1 cellular context compared by ENCODE assay signal in the genomic region with DNA sequence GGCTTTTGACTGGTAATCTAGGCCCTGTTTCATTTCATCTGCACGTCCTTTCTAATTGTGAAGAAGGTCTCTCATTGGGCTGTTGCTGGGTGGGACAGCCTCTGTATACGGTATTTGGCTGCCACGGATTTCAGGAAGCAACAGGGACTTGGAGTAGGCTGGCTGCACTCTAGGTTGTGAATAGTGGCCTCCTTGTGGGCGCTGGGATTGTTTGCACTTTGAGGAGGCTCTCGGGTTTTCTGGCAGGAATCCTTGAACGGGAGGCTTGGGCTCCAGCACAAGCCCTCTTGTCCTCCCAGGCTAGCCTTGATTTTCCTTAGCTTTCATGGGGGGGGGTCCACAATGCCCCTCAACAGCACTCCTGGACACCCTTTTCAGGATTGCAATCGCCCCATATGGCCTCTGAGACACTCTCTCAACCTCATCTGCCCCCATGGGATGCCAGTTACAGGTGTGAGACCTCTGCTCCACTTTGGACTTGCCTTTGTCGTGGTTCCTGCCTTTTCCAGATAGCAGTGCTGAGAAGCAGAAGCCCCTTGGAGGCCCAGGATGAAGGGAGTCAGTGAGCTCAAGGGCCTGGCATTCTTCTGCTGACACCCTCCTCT.
TF ChIP-seq lines count a peak whose summit lies in the region.

No MANE protein-coding gene starts in this region.

TF ChIP-seq in K562, 482 proteins besides CTCF, POLR2A, EP300 and RAD21:
- no peak for TF ChIP-seq FOXK2 (conservative IDR thresholded peaks at IDR 0.05 in 1 of 2, IDR thresholded peaks at IDR 0.05 in 1 of 2; ENCODE audit: low read depth in 2 of 2)
